Comparison of ENCODE assay signal across 1 cellular context in the genomic region with DNA sequence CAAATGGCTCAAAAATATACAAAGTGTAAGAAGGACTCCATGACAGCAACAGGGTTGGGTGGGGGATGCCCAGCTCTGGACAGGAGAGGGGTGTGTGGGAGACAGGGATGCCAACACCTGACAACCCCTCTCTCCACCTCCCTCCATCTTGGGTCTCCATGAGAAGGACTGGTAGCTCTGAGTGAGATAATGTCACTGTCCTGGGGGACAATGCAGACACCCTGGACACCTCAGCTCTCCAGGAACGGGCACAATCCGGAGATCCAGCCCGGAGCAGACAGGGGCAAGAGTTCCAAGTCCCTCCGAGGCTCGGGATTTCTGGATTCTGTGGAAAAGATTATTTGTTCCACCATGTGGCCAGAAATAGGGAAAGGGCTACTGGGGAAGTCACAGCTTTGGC.
TF ChIP-seq lines count a peak whose summit lies in the region.

No MANE protein-coding gene starts in this region.

TF ChIP-seq in HepG2, 621 proteins besides CTCF, POLR2A, EP300 and RAD21 (continued from another document):
- no peak for TF ChIP-seq ZNF407 (CRISPR knock-in tag; IDR thresholded peaks at IDR 0.05; ENCODE audit: not compliant biosample characterization)
- no peak for TF ChIP-seq MBNL3 (CRISPR knock-in tag; conservative IDR thresholded peaks at IDR 0.05)
- TF ChIP-seq ZNF841 (CRISPR knock-in tag; IDR thresholded peaks at IDR 0.05; ENCODE audit: borderline replicate concordance): no peak
- TF ChIP-seq ZNF263 (CRISPR knock-in tag; IDR thresholded peaks at IDR 0.05): no peak
- TF ChIP-seq ZBTB34 (CRISPR knock-in tag; IDR thresholded peaks at IDR 0.05): no peak
- TF ChIP-seq ZNF704 (CRISPR knock-in tag; IDR thresholded peaks at IDR 0.05; ENCODE audit: borderline replicate concordance): no peak
- no peak for TF ChIP-seq SMC3 (IDR thresholded peaks at IDR 0.05; ENCODE audit: low read length)
- TF ChIP-seq, protein P1, sequence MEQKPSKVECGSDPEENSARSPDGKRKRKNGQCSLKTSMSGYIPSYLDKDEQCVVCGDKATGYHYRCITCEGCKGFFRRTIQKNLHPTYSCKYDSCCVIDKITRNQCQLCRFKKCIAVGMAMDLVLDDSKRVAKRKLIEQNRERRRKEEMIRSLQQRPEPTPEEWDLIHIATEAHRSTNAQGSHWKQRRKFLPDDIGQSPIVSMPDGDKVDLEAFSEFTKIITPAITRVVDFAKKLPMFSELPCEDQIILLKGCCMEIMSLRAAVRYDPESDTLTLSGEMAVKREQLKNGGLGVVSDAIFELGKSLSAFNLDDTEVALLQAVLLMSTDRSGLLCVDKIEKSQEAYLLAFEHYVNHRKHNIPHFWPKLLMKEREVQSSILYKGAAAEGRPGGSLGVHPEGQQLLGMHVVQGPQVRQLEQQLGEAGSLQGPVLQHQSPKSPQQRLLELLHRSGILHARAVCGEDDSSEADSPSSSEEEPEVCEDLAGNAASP (CRISPR knock-in tag; IDR thresholded peaks at IDR 0.05; ENCODE audit: borderline replicate concordance): no peak
